1 cellular context compared by ENCODE assay signal in genomic region chrX:120726294-120726693, GRCh38.
A peak's percentile ranks its signal among the peaks of the same experiment; 100 is the strongest.
TF ChIP-seq lines count a peak whose summit lies in the region.

No MANE protein-coding gene starts in this region.

TF ChIP-seq in GM12878, 131 proteins besides CTCF, POLR2A, EP300 and RAD21 (continued from another document and continues in another):
- TF ChIP-seq E2F8 (IDR thresholded peaks at IDR 0.05; ENCODE audit: low read depth, partially characterized antibody) (no peak), NFIC (IDR thresholded peaks at IDR 0.05; ENCODE audit: low read depth, low read length) (peak; percentile 67; the same call in 1 of the 2 replicates), MEF2B (IDR thresholded peaks at IDR 0.05; ENCODE audit: partially characterized antibody, poor library complexity, severe bottlenecking) (peak; percentile 61), POLR2AphosphoS5 (IDR thresholded peaks at IDR 0.05; ENCODE audit: low read length) (no peak), ZNF622 (IDR thresholded peaks at IDR 0.05) (no peak), BMI1 (IDR thresholded peaks at IDR 0.05; ENCODE audit: borderline replicate concordance) (0 out of 2 replicates have a peak, but pooled peaks have one; percentile 14), PAX5 (IDR thresholded peaks at IDR 0.05; ENCODE audit: borderline replicate concordance, low read depth, low read length) (no peak), SMAD5 (IDR thresholded peaks at IDR 0.05; ENCODE audit: low read depth) (no peak), RCOR1 (conservative IDR thresholded peaks at IDR 0.05; ENCODE audit: low read depth, low read length) (no peak), ELK1 (IDR thresholded peaks at IDR 0.05; ENCODE audit: low read depth, low read length) (no peak), MYC (IDR thresholded peaks at IDR 0.05; ENCODE audit: insufficient read depth, insufficient read length, insufficient replicate concordance, low read length, severe bottlenecking) (no peak), PKNOX1 (IDR thresholded peaks at IDR 0.05) (no peak), SMC3 (IDR thresholded peaks at IDR 0.05; ENCODE audit: borderline replicate concordance, low read length) (no peak), CEBPB (IDR thresholded peaks at IDR 0.05; ENCODE audit: borderline replicate concordance in 1 of 2, low read depth in 2 of 2, low read length in 2 of 2) (no peak), RELB (IDR thresholded peaks at IDR 0.05; ENCODE audit: low read depth) (peak; percentile 76), HDGF (IDR thresholded peaks at IDR 0.05) (no peak), MTA2 (IDR thresholded peaks at IDR 0.05; ENCODE audit: low read depth) (peak; percentile 80), POLR2AphosphoS2 (IDR thresholded peaks at IDR 0.05; ENCODE audit: low read depth, low read length) (no peak), IKZF2 (IDR thresholded peaks at IDR 0.05) (peak; percentile 85 to 88), ZBTB40 (IDR thresholded peaks at IDR 0.05; ENCODE audit: borderline replicate concordance) (no peak), REST (IDR thresholded peaks at IDR 0.05; ENCODE audit: low read depth, low read length) (no peak), SUPT20H (IDR thresholded peaks at IDR 0.05; ENCODE audit: borderline replicate concordance, control insufficient read depth, low read depth, low read length) (no peak), TARDBP (IDR thresholded peaks at IDR 0.05; ENCODE audit: borderline replicate concordance) (no peak), PML (IDR thresholded peaks at IDR 0.05; ENCODE audit: low read length) (no peak), CHD4 (IDR thresholded peaks at IDR 0.05) (no peak), USF1 (IDR thresholded peaks at IDR 0.05; ENCODE audit: borderline replicate concordance, extremely low read length, insufficient read depth, low read depth, low read length) (no peak), CBX3 (IDR thresholded peaks at IDR 0.05; ENCODE audit: borderline replicate concordance, low read depth) (no peak), SRF (IDR thresholded peaks at IDR 0.05; ENCODE audit: low read depth in 2 of 2, low read length in 2 of 2) (no peak), WRNIP1 (IDR thresholded peaks at IDR 0.05; ENCODE audit: borderline replicate concordance, low read depth, low read length) (no peak), ATF7 (IDR thresholded peaks at IDR 0.05; ENCODE audit: low read depth) (peak; percentile 78), SUZ12 (IDR thresholded peaks at IDR 0.05; ENCODE audit: unreplicated experiment) (no peak), SKIL (IDR thresholded peaks at IDR 0.05; ENCODE audit: low read depth, poor library complexity, severe bottlenecking) (peak; percentile 70), CHD2 (IDR thresholded peaks at IDR 0.05; ENCODE audit: borderline replicate concordance, low read depth, low read length) (no peak), ZBTB11 (CRISPR knock-in tag; IDR thresholded peaks at IDR 0.05) (no peak), NFYA (IDR thresholded peaks at IDR 0.05; ENCODE audit: borderline replicate concordance, low read depth, low read length) (no peak), SMAD1 (IDR thresholded peaks at IDR 0.05; ENCODE audit: low read depth, partially characterized antibody) (no peak), STAT1 (conservative IDR thresholded peaks at IDR 0.05) (no peak), EED (IDR thresholded peaks at IDR 0.05; ENCODE audit: low read depth) (no peak), NR2C2 (IDR thresholded peaks at IDR 0.05; ENCODE audit: borderline replicate concordance, control insufficient read depth, insufficient read length, low read depth) (no peak)
